ENCODE assay signal across 18 cellular contexts in the genomic region with DNA sequence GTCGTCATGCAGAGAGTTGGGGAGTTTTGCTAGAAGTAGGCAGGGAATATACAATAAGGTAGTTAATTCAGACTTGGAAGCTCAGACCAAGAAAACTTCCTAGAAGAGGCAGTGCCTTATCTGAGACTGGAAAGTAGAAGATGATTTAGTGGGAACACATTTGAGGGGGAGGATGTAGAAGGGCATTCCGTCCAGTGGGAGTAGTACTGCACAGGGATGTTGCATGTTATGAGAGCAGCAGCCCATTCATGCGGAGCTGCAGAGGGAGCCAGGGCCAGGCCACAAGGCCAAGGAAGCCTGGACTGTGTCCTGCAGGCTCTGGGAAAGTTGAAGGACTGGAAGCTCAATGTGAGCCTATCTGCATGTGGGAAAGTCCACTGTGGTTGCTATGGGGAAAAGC.
DNase-seq lines count a peak whose midpoint lies in the region; ATAC-seq, FAIRE-seq and TF ChIP-seq lines count a peak whose summit lies in the region.
"Had no signal": no experiment of that assay in that cellular context is flagged by ENCODE, and none has a peak within 500 bp of the region (broad histone marks: within the 10 kb centered on the region; RNA-seq: fewer than 3 reads in every experiment).

No MANE protein-coding gene starts in this region.

- ATAC-seq in activated naive CD4-positive, alpha-beta T cell treated with anti-CD3 and anti-CD28 coated beads, Interleukin-2, amount 50 U/mL, for 72 hours, result no peak
- ATAC-seq: CD8-positive, alpha-beta T cell had no signal

- no peak for TF ChIP-seq CTCF in glutamatergic neuron (IDR thresholded peaks at IDR 0.05; ENCODE audit: partially characterized antibody, unreplicated experiment)

- peaks cover 13% of the 10 kb centered on the region for H3K9me3 Mint-ChIP-seq in activated naive CD4-positive, alpha-beta T cell treated with anti-CD3 and anti-CD28 coated beads, Interleukin-2, amount 10 ng/mL, durations not matched to agents 7 days and 5 days
- peaks cover 19 to 22% of the 10 kb centered on the region in 2 donors for H3K9me3 Mint-ChIP-seq in activated naive CD4-positive, alpha-beta T cell treated with anti-CD3 and anti-CD28 coated beads, Interleukin-2, amount 50 U/mL, for 72 hours
- peaks cover 1% of the 10 kb centered on the region for H3K9me3 Mint-ChIP-seq in glutamatergic neuron (ENCODE audit: unreplicated experiment)

- peak; percentile 32 for FAIRE-seq in urothelium cell line (lab: Jason Lieb, UNC)
- FAIRE-seq: A204.1, G401.6, GM12892 had no signal

- H3K27ac Mint-ChIP-seq in activated naive CD4-positive, alpha-beta T cell treated with anti-CD3 and anti-CD28 coated beads, Interleukin-2, amount 10 ng/mL, durations not matched to agents 7 days and 5 days, result peak overlapping the region; percentile 24
- no peak overlapping the region for H3K27ac Mint-ChIP-seq in activated naive CD4-positive, alpha-beta T cell treated with anti-CD3 and anti-CD28 coated beads, Interleukin-2, amount 50 U/mL, for 72 hours
- H3K27ac Mint-ChIP-seq in glutamatergic neuron (ENCODE audit: unreplicated experiment), result no peak overlapping the region
- H3K27ac Mint-ChIP-seq: B cell; CD4-positive, CD25-positive, alpha-beta regulatory T cell; CD8-positive, alpha-beta T cell had no signal

- DNase-seq in activated naive CD4-positive, alpha-beta T cell treated with anti-CD3 and anti-CD28 coated beads, Interleukin-2, amount 10 ng/mL, durations not matched to agents 7 days and 5 days, result no peak
- no peak for DNase-seq in activated naive CD4-positive, alpha-beta T cell treated with anti-CD3 and anti-CD28 coated beads, Interleukin-2, amount 50 U/mL, for 72 hours (ENCODE audit: low spot score in 2 of 2)
- DNase-seq in left kidney (ENCODE audit: low read depth, low spot score) (peak; percentile 78), urothelium cell line (ENCODE audit: low spot score) (no peak), glutamatergic neuron (no peak)
- no peak for DNase-seq in central memory CD4-positive, alpha-beta T cell
- DNase-seq: Caco-2; CD4-positive, CD25-positive, alpha-beta regulatory T cell; CD8-positive, alpha-beta T cell; DMS153; DND-41; GOT3; H7; HCEC 1CT had no signal

- CTCF ChIA-PET in activated naive CD4-positive, alpha-beta T cell treated with anti-CD3 and anti-CD28 coated beads, Interleukin-2, amount 10 ng/mL, durations not matched to agents 7 days and 5 days (lab: Charles Lee), result interaction anchor here (1.0 kb wide), 1 partner anchor 45 kb away, joined by 3 read pairs; no protein-coding TSS in a partner anchor

- H3K36me3 Mint-ChIP-seq in activated naive CD4-positive, alpha-beta T cell treated with anti-CD3 and anti-CD28 coated beads, Interleukin-2, amount 10 ng/mL, durations not matched to agents 7 days and 5 days, result no peaks in the 10 kb centered on the region
- H3K36me3 Mint-ChIP-seq in activated naive CD4-positive, alpha-beta T cell treated with anti-CD3 and anti-CD28 coated beads, Interleukin-2, amount 50 U/mL, for 72 hours, result peaks cover 5 to 6% of the 10 kb centered on the region in 2 donors
- H3K36me3 Mint-ChIP-seq in glutamatergic neuron (ENCODE audit: unreplicated experiment), result no peaks in the 10 kb centered on the region
- H3K36me3 Mint-ChIP-seq: CD4-positive, CD25-positive, alpha-beta regulatory T cell; CD8-positive, alpha-beta T cell had no signal

- H3K4me3 Mint-ChIP-seq in activated naive CD4-positive, alpha-beta T cell treated with anti-CD3 and anti-CD28 coated beads, Interleukin-2, amount 10 ng/mL, durations not matched to agents 7 days and 5 days, result no peak overlapping the region
- no peak overlapping the region for H3K4me3 Mint-ChIP-seq in glutamatergic neuron (ENCODE audit: unreplicated experiment)
- H3K4me3 Mint-ChIP-seq: B cell; CD4-positive, CD25-positive, alpha-beta regulatory T cell; CD8-positive, alpha-beta T cell had no signal

- no peaks in the 10 kb centered on the region for H3K27me3 Mint-ChIP-seq in activated naive CD4-positive, alpha-beta T cell treated with anti-CD3 and anti-CD28 coated beads, Interleukin-2, amount 10 ng/mL, durations not matched to agents 7 days and 5 days
- H3K27me3 Mint-ChIP-seq in glutamatergic neuron (ENCODE audit: unreplicated experiment), result no peaks in the 10 kb centered on the region
- H3K27me3 Mint-ChIP-seq: B cell; CD4-positive, CD25-positive, alpha-beta regulatory T cell had no signal

- no peaks in the 10 kb centered on the region for H3K4me1 Mint-ChIP-seq in activated naive CD4-positive, alpha-beta T cell treated with anti-CD3 and anti-CD28 coated beads, Interleukin-2, amount 10 ng/mL, durations not matched to agents 7 days and 5 days
- H3K4me1 Mint-ChIP-seq in glutamatergic neuron (ENCODE audit: low read depth, unreplicated experiment), result no peaks in the 10 kb centered on the region
- H3K4me1 Mint-ChIP-seq: B cell; CD4-positive, CD25-positive, alpha-beta regulatory T cell had no signal
